Comparison of ENCODE assay signal across 22 cellular contexts in genomic region chr2:143850084-143850483, GRCh38.
DNase-seq lines count a peak whose midpoint lies in the region; ATAC-seq, FAIRE-seq and TF ChIP-seq lines count a peak whose summit lies in the region.
"Had no signal": no experiment of that assay in that cellular context is flagged by ENCODE, and none has a peak within 500 bp of the region (broad histone marks: within the 10 kb centered on the region; RNA-seq: fewer than 3 reads in every experiment).

No MANE protein-coding gene starts in this region.

- no peaks in the 10 kb centered on the region for H3K27me3 ChIP-seq in mesendoderm (ENCODE audit: insufficient read depth, low read length, poor library complexity)

- FAIRE-seq in RCC 7860 (lab: Jason Lieb, UNC): peak; percentile 61
- FAIRE-seq: A549, GM12891, GM18507 had no signal

- H3K4me1 ChIP-seq in mesendoderm (ENCODE audit: control insufficient read depth, low read depth, low read length): no peaks in the 10 kb centered on the region
- H3K4me1 ChIP-seq: A549 had no signal

- no peak overlapping the region for H4K8ac ChIP-seq in mesendoderm (ENCODE audit: low read depth, low read length)

- H3K18ac ChIP-seq in mesendoderm (ENCODE audit: low read length): no peak overlapping the region

- peaks cover 13 to 32% of the 10 kb centered on the region in 2 donors for H3K4me1 Mint-ChIP-seq in natural killer cell treated with Interleukin-12 subunit alpha and Interleukin-12 subunit beta and Interleukin-15 and Interleukin-18, amount 100 ng/mL, for 72 hours (ENCODE audit: low read depth in 2 of 2)
- H3K4me1 Mint-ChIP-seq in natural killer cell: no peaks in the 10 kb centered on the region

- no peak overlapping the region for H3K9ac ChIP-seq in mesendoderm (ENCODE audit: low read length)

- no peak overlapping the region for H4K5ac ChIP-seq in mesendoderm (ENCODE audit: low read length)

- peaks cover 18 to 39% of the 10 kb centered on the region in 2 donors for H3K27me3 Mint-ChIP-seq in natural killer cell treated with Interleukin-12 subunit alpha and Interleukin-12 subunit beta and Interleukin-15 and Interleukin-18, amount 100 ng/mL, for 72 hours
- H3K27me3 Mint-ChIP-seq in natural killer cell (ENCODE audit: low read depth in 2 of 2): peaks cover 18 to 24% of the 10 kb centered on the region in 2 donors

- H2BK120ac ChIP-seq in mesendoderm (ENCODE audit: low read depth, low read length): no peak overlapping the region

- ATAC-seq in natural killer cell treated with Interleukin-12 subunit alpha and Interleukin-12 subunit beta and Interleukin-15 and Interleukin-18, amount 100 ng/mL, for 72 hours: peak; percentile 62 to 68
- ATAC-seq in natural killer cell: no peak
- ATAC-seq in GM19455 (IDR thresholded peaks at IDR 0.05; ENCODE audit: unreplicated experiment): no peak
- ATAC-seq in GM21717 (IDR thresholded peaks at IDR 0.05; ENCODE audit: unreplicated experiment): no peak
- no peak for ATAC-seq in GM18867 (IDR thresholded peaks at IDR 0.05; ENCODE audit: unreplicated experiment)
- ATAC-seq: A549, GM23338, HCT116 had no signal

- H3K36me3 Mint-ChIP-seq in natural killer cell treated with Interleukin-12 subunit alpha and Interleukin-12 subunit beta and Interleukin-15 and Interleukin-18, amount 100 ng/mL, for 72 hours: no peaks in the 10 kb centered on the region
- no peaks in the 10 kb centered on the region for H3K36me3 Mint-ChIP-seq in natural killer cell
- H3K36me3 Mint-ChIP-seq: CD4-positive, alpha-beta memory T cell had no signal

- DNase-seq in natural killer cell treated with Interleukin-12 subunit alpha and Interleukin-12 subunit beta and Interleukin-15 and Interleukin-18, amount 100 ng/mL, for 72 hours (ENCODE audit: low spot score): no peak
- DNase-seq in natural killer cell (no peak), RCC 7860 (ENCODE audit: low spot score) (no peak), choroid plexus epithelial cell (ENCODE audit: low read depth) (peak; percentile 15), mesendoderm (peak; percentile 18)
- DNase-seq: C1 segment of cervical spinal cord; Calu3; CD4-positive, alpha-beta memory T cell; COR-L47; DMS53; DMS79 treated with DMSO at 0.1 percent for 48 hours; GF-D8; H9 had no signal

- no peaks in the 10 kb centered on the region for H3K79me2 ChIP-seq in mesendoderm (ENCODE audit: control insufficient read depth, insufficient read depth, low read length)

- no peak overlapping the region for H3K23ac ChIP-seq in mesendoderm (ENCODE audit: low read length)

- no peak overlapping the region for H2AK5ac ChIP-seq in mesendoderm (ENCODE audit: low read length)

- no peak overlapping the region for H2BK15ac ChIP-seq in mesendoderm (replicated peaks; ENCODE audit: low read depth)

- no peak overlapping the region for H3K27ac ChIP-seq in mesendoderm (ENCODE audit: low read depth, low read length)
- H3K27ac ChIP-seq: 22Rv1, A549 had no signal

- peak overlapping the region; percentile 61 to 81 for H3K27ac Mint-ChIP-seq in natural killer cell treated with Interleukin-12 subunit alpha and Interleukin-12 subunit beta and Interleukin-15 and Interleukin-18, amount 100 ng/mL, for 72 hours
- H3K27ac Mint-ChIP-seq in natural killer cell: no peak overlapping the region
- H3K27ac Mint-ChIP-seq: CD4-positive, alpha-beta memory T cell; GM23338; H9 had no signal

- TF ChIP-seq CTCF in natural killer cell (IDR thresholded peaks at IDR 0.05): no peak
- TF ChIP-seq CTCF in choroid plexus epithelial cell (conservative IDR thresholded peaks at IDR 0.05; ENCODE audit: low read depth, low read length): no peak

- no peak overlapping the region for H3K56ac ChIP-seq in mesendoderm (ENCODE audit: low read length)

- H2BK5ac ChIP-seq in mesendoderm (ENCODE audit: low read length): no peak overlapping the region

- H3K4me2 ChIP-seq in mesendoderm (ENCODE audit: low read length): no peak overlapping the region
- H3K4me2 ChIP-seq: A549, GM23338 had no signal

- intact Hi-C loops in natural killer cell (cut with micrococcal nuclease): no loop called here

- no peak overlapping the region for H3K4ac ChIP-seq in mesendoderm (ENCODE audit: low read depth, low read length)

- no peaks in the 10 kb centered on the region for H3K36me3 ChIP-seq in mesendoderm (ENCODE audit: control insufficient read depth, insufficient read depth, low read length)

- no peak overlapping the region for H3K4me3 ChIP-seq in choroid plexus epithelial cell (ENCODE audit: low read depth, low read length)
- H3K4me3 ChIP-seq in mesendoderm (ENCODE audit: low read length): no peak overlapping the region
- H3K4me3 ChIP-seq: A549, GM23338 had no signal

- WGBS in mesendoderm (ENCODE audit: extremely low coverage, insufficient coverage, low lambda C conversion rate): no CpG with 5 or more reads among the region's 3 CpGs

- no peaks in the 10 kb centered on the region for H3K79me1 ChIP-seq in mesendoderm (ENCODE audit: low read length)

- peak overlapping the region; percentile 48 for H3K4me3 Mint-ChIP-seq in natural killer cell treated with Interleukin-12 subunit alpha and Interleukin-12 subunit beta and Interleukin-15 and Interleukin-18, amount 100 ng/mL, for 72 hours
- H3K4me3 Mint-ChIP-seq in natural killer cell: no peak overlapping the region
- H3K4me3 Mint-ChIP-seq: CD4-positive, alpha-beta memory T cell; GM23338; H9 had no signal

- no peaks in the 10 kb centered on the region for H3K9me3 Mint-ChIP-seq in natural killer cell treated with Interleukin-12 subunit alpha and Interleukin-12 subunit beta and Interleukin-15 and Interleukin-18, amount 100 ng/mL, for 72 hours
- no peaks in the 10 kb centered on the region for H3K9me3 Mint-ChIP-seq in natural killer cell
- H3K9me3 Mint-ChIP-seq: CD4-positive, alpha-beta memory T cell; GM23338; H9 had no signal

Comparison
In these comparisons a context has a peak if more than half of its experiments do, and no peak if none do; other contexts are left out.
1. ATAC-seq: peak in natural killer cell treated with Interleukin-12 subunit alpha and Interleukin-12 subunit beta and Interleukin-15 and Interleukin-18, amount 100 ng/mL, for 72 hours (2 of 2); none in natural killer cell (0 of 3), GM19455 (single experiment), GM21717 (single experiment) and GM18867 (single experiment).
2. H3K27ac Mint-ChIP-seq: peak in natural killer cell treated with Interleukin-12 subunit alpha and Interleukin-12 subunit beta and Interleukin-15 and Interleukin-18, amount 100 ng/mL, for 72 hours (2 of 2); none in natural killer cell (0 of 2).
3. DNase-seq: peak in choroid plexus epithelial cell (single experiment) and mesendoderm (single experiment); none in natural killer cell treated with Interleukin-12 subunit alpha and Interleukin-12 subunit beta and Interleukin-15 and Interleukin-18, amount 100 ng/mL, for 72 hours (single experiment), natural killer cell (single experiment) and RCC 7860 (single experiment).